Comparison of ENCODE assay signal across 9 cellular contexts in genomic region chr5:9363026-9363793, GRCh38.
DNase-seq lines count a peak whose midpoint lies in the region; ATAC-seq and TF ChIP-seq lines count a peak whose summit lies in the region.
"Had no signal": no experiment of that assay in that cellular context is flagged by ENCODE, and none has a peak within 500 bp of the region (broad histone marks: within the 10 kb centered on the region; RNA-seq: fewer than 3 reads in every experiment).

No MANE protein-coding gene starts in this region.

- no peak for TF ChIP-seq CTCF in thyroid gland (IDR thresholded peaks at IDR 0.05)

- intact Hi-C loops in thyroid gland (cut with DNase I): loop anchor here (5.0 kb wide), 1 partner anchor 179 kb away; no protein-coding TSS in a partner anchor

- H3K9me3 Mint-ChIP-seq in immature natural killer cell: peaks cover 0 to 21% (median 5%) of the 10 kb centered on the region in 6 donors

- H3K4me1 Mint-ChIP-seq in immature natural killer cell: peaks cover 0 to 6% of the 10 kb centered on the region in 2 donors

- H3K36me3 Mint-ChIP-seq in immature natural killer cell: peaks cover 0 to 4% (median 0%) of the 10 kb centered on the region in 3 donors

- ATAC-seq in GM19035 (IDR thresholded peaks at IDR 0.05; ENCODE audit: unreplicated experiment) (peak; percentile 47), HG02885 (IDR thresholded peaks at IDR 0.05; ENCODE audit: poor library complexity, unreplicated experiment) (peak; percentile 67)

- H3K27ac Mint-ChIP-seq in immature natural killer cell: no peak overlapping the region

- peak; percentile 12 for DNase-seq in AG20443 (ENCODE audit: low spot score)
- DNase-seq in RPMI7951 (ENCODE audit: low read depth): peak; percentile 46
- DNase-seq in NCI-H2107 (lab: John Stamatoyannopoulos, UW): no peak
- no peak for DNase-seq in thyroid gland
- no peak for DNase-seq in activated T-cell treated with anti-CD3 and anti-CD28 coated beads for 4 hours
- no peak for DNase-seq in immature natural killer cell
- DNase-seq: colonic mucosa had no signal

- no peak overlapping the region for H3K4me3 Mint-ChIP-seq in immature natural killer cell

- no peak overlapping the region for H3K4me3 ChIP-seq in thyroid gland (replicated peaks in 1 of 3)
- H3K4me3 ChIP-seq: colonic mucosa had no signal

- H3K9me3 ChIP-seq in thyroid gland: no peaks in the 10 kb centered on the region
- H3K9me3 ChIP-seq: colonic mucosa had no signal

- no peak overlapping the region for H3K27ac ChIP-seq in thyroid gland
- H3K27ac ChIP-seq: colonic mucosa had no signal

- 44 to 47% methylated on average over 4 of the region's 4 CpGs for WGBS in thyroid gland, 2 donors

- no peaks in the 10 kb centered on the region for H3K4me1 ChIP-seq in thyroid gland
- H3K4me1 ChIP-seq: colonic mucosa had no signal

- no peaks in the 10 kb centered on the region for H3K36me3 ChIP-seq in thyroid gland
- H3K36me3 ChIP-seq: colonic mucosa had no signal

- no peaks in the 10 kb centered on the region for H3K27me3 ChIP-seq in thyroid gland
- H3K27me3 ChIP-seq: colonic mucosa had no signal

- peaks cover 0 to 2% (median 0%) of the 10 kb centered on the region in 3 donors for H3K27me3 Mint-ChIP-seq in immature natural killer cell (ENCODE audit: low read depth in 3 of 3)

- TF ChIP-seq POLR2A in thyroid gland (IDR thresholded peaks at IDR 0.05): no peak

Comparison
In these comparisons a context has a peak if more than half of its experiments do, and no peak if none do; other contexts are left out.
1. DNase-seq: peak in AG20443 (single experiment) and RPMI7951 (single experiment); none in NCI-H2107 (single experiment), thyroid gland (0 of 2), activated T-cell treated with anti-CD3 and anti-CD28 coated beads for 4 hours (single experiment) and immature natural killer cell (0 of 3).